ENCODE assay signal across 1 cellular context in the genomic region with DNA sequence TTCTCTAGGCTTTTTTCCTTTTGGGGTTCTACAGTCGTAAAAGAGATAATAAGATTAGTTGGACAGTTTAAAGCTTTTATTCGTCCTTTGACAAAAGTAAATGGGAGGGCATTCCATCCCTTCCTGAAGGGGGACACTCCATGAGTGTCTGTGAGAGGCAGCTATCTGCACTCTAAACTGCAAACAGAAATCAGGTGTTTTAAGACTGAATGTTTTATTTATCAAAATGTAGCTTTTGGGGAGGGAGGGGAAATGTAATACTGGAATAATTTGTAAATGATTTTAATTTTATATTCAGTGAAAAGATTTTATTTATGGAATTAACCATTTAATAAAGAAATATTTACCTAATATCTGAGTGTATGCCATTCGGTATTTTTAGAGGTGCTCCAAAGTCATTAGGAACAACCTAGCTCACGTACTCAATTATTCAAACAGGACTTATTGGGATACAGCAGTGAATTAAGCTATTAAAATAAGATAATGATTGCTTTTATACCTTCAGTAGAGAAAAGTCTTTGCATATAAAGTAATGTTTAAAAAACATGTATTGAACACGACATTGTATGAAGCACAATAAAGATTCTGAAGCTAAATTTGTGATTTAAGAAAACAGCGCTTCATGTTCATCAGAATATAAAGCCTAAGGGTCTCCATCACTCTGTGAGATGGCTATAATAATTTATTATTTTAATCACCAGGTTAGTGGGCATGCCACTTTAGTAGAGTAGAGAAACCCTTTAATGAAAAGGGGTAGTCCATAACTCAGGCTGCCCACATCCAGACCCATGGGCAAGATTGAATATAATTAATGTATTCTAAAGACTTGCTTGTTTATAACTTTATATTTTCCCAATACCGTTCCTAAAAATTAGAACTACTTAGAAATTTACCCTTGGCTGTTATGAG.
TF ChIP-seq lines count a peak whose summit lies in the region.

No MANE protein-coding gene starts in this region.

TF ChIP-seq in GM23338, 12 proteins besides CTCF, POLR2A, EP300 and RAD21 (continued from another document):
- TF ChIP-seq, protein P1, sequence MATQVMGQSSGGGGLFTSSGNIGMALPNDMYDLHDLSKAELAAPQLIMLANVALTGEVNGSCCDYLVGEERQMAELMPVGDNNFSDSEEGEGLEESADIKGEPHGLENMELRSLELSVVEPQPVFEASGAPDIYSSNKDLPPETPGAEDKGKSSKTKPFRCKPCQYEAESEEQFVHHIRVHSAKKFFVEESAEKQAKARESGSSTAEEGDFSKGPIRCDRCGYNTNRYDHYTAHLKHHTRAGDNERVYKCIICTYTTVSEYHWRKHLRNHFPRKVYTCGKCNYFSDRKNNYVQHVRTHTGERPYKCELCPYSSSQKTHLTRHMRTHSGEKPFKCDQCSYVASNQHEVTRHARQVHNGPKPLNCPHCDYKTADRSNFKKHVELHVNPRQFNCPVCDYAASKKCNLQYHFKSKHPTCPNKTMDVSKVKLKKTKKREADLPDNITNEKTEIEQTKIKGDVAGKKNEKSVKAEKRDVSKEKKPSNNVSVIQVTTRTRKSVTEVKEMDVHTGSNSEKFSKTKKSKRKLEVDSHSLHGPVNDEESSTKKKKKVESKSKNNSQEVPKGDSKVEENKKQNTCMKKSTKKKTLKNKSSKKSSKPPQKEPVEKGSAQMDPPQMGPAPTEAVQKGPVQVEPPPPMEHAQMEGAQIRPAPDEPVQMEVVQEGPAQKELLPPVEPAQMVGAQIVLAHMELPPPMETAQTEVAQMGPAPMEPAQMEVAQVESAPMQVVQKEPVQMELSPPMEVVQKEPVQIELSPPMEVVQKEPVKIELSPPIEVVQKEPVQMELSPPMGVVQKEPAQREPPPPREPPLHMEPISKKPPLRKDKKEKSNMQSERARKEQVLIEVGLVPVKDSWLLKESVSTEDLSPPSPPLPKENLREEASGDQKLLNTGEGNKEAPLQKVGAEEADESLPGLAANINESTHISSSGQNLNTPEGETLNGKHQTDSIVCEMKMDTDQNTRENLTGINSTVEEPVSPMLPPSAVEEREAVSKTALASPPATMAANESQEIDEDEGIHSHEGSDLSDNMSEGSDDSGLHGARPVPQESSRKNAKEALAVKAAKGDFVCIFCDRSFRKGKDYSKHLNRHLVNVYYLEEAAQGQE (IDR thresholded peaks at IDR 0.05; ENCODE audit: unreplicated experiment) = no peak
- TF ChIP-seq EZH2phosphoT487 (IDR thresholded peaks at IDR 0.05; ENCODE audit: unreplicated experiment) = no peak
